In genomic region chr22:35664955-35665577, GRCh38 we compare ENCODE assay signal across 1 cellular context.
TF ChIP-seq lines count a peak whose summit lies in the region.

No MANE protein-coding gene starts in this region.

TF ChIP-seq in GM23338, 12 proteins besides CTCF, POLR2A, EP300 and RAD21 (continued from another document):
- TF ChIP-seq, protein P1, sequence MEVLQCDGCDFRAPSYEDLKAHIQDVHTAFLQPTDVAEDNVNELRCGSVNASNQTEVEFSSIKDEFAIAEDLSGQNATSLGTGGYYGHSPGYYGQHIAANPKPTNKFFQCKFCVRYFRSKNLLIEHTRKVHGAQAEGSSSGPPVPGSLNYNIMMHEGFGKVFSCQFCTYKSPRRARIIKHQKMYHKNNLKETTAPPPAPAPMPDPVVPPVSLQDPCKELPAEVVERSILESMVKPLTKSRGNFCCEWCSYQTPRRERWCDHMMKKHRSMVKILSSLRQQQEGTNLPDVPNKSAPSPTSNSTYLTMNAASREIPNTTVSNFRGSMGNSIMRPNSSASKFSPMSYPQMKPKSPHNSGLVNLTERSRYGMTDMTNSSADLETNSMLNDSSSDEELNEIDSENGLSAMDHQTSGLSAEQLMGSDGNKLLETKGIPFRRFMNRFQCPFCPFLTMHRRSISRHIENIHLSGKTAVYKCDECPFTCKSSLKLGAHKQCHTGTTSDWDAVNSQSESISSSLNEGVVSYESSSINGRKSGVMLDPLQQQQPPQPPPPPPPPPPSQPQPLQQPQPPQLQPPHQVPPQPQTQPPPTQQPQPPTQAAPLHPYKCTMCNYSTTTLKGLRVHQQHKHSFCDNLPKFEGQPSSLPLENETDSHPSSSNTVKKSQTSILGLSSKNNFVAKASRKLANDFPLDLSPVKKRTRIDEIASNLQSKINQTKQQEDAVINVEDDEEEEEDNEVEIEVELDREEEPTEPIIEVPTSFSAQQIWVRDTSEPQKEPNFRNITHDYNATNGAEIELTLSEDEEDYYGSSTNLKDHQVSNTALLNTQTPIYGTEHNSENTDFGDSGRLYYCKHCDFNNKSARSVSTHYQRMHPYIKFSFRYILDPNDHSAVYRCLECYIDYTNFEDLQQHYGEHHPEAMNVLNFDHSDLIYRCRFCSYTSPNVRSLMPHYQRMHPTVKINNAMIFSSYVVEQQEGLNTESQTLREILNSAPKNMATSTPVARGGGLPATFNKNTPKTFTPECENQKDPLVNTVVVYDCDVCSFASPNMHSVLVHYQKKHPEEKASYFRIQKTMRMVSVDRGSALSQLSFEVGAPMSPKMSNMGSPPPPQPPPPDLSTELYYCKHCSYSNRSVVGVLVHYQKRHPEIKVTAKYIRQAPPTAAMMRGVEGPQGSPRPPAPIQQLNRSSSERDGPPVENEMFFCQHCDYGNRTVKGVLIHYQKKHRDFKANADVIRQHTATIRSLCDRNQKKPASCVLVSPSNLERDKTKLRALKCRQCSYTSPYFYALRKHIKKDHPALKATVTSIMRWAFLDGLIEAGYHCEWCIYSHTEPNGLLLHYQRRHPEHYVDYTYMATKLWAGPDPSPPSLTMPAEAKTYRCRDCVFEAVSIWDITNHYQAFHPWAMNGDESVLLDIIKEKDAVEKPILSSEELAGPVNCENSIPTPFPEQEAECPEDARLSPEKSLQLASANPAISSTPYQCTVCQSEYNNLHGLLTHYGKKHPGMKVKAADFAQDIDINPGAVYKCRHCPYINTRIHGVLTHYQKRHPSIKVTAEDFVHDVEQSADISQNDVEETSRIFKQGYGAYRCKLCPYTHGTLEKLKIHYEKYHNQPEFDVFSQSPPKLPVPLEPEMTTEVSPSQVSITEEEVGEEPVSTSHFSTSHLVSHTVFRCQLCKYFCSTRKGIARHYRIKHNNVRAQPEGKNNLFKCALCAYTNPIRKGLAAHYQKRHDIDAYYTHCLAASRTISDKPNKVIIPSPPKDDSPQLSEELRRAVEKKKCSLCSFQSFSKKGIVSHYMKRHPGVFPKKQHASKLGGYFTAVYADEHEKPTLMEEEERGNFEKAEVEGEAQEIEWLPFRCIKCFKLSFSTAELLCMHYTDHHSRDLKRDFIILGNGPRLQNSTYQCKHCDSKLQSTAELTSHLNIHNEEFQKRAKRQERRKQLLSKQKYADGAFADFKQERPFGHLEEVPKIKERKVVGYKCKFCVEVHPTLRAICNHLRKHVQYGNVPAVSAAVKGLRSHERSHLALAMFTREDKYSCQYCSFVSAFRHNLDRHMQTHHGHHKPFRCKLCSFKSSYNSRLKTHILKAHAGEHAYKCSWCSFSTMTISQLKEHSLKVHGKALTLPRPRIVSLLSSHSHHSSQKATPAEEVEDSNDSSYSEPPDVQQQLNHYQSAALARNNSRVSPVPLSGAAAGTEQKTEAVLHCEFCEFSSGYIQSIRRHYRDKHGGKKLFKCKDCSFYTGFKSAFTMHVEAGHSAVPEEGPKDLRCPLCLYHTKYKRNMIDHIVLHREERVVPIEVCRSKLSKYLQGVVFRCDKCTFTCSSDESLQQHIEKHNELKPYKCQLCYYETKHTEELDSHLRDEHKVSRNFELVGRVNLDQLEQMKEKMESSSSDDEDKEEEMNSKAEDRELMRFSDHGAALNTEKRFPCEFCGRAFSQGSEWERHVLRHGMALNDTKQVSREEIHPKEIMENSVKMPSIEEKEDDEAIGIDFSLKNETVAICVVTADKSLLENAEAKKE (CRISPR knock-in tag; IDR thresholded peaks at IDR 0.05) = no peak
- TF ChIP-seq JUNB (IDR thresholded peaks at IDR 0.05; ENCODE audit: unreplicated experiment) = no peak
